1 cellular context compared by ENCODE assay signal in the genomic region with DNA sequence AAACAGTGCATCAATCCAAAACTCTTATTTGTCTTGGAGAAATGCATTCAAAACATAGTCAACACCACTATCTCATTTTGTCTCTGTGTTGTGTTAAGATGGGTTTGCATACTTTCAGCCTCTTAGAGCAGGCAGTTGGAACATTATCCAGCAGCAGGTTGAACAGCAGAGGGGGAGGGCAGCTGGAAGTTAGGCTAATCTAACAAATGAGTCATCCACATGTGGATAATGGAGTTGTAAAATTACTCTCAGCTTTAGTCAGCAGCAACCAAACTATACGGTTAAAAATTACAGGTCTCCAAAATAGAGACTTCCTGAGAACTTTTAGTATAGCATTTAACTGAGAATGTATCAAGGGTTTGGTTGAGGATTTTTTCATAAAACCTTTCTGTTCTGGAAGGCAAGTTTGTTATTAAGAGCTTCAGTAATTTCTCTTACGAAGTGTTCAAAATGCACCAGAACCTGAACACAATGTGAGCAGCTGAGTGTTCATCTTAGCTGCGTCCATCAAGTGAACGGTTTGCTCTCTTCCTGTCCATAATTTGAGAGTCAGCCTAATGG.
TF ChIP-seq lines count a peak whose summit lies in the region.

No MANE protein-coding gene starts in this region.

TF ChIP-seq in K562, 482 proteins besides CTCF, POLR2A, EP300 and RAD21 (continued from another document and continues in another):
- TF ChIP-seq, protein P1, sequence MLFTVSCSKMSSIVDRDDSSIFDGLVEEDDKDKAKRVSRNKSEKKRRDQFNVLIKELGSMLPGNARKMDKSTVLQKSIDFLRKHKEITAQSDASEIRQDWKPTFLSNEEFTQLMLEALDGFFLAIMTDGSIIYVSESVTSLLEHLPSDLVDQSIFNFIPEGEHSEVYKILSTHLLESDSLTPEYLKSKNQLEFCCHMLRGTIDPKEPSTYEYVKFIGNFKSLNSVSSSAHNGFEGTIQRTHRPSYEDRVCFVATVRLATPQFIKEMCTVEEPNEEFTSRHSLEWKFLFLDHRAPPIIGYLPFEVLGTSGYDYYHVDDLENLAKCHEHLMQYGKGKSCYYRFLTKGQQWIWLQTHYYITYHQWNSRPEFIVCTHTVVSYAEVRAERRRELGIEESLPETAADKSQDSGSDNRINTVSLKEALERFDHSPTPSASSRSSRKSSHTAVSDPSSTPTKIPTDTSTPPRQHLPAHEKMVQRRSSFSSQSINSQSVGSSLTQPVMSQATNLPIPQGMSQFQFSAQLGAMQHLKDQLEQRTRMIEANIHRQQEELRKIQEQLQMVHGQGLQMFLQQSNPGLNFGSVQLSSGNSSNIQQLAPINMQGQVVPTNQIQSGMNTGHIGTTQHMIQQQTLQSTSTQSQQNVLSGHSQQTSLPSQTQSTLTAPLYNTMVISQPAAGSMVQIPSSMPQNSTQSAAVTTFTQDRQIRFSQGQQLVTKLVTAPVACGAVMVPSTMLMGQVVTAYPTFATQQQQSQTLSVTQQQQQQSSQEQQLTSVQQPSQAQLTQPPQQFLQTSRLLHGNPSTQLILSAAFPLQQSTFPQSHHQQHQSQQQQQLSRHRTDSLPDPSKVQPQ (CRISPR knock-in tag; IDR thresholded peaks at IDR 0.05; ENCODE audit: borderline replicate concordance), result no peak
- no peak for TF ChIP-seq POLR2B (IDR thresholded peaks at IDR 0.05; ENCODE audit: low read depth, partially characterized antibody)
- TF ChIP-seq RFX1 (IDR thresholded peaks at IDR 0.05), result no peak
- TF ChIP-seq HDAC6 (IDR thresholded peaks at IDR 0.05; ENCODE audit: low read depth, low read length), result no peak
- TF ChIP-seq, protein P2, sequence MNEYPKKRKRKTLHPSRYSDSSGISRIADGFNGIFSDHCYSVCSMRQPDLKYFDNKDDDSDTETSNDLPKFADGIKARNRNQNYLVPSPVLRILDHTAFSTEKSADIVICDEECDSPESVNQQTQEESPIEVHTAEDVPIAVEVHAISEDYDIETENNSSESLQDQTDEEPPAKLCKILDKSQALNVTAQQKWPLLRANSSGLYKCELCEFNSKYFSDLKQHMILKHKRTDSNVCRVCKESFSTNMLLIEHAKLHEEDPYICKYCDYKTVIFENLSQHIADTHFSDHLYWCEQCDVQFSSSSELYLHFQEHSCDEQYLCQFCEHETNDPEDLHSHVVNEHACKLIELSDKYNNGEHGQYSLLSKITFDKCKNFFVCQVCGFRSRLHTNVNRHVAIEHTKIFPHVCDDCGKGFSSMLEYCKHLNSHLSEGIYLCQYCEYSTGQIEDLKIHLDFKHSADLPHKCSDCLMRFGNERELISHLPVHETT (CRISPR knock-in tag; conservative IDR thresholded peaks at IDR 0.05 in 1 of 2, IDR thresholded peaks at IDR 0.05 in 1 of 2), result peak in 1 of 2 experiments; percentile 24; a peak in 1 of 4 replicates
- TF ChIP-seq PHB2 (IDR thresholded peaks at IDR 0.05; ENCODE audit: low read depth), result no peak
- TF ChIP-seq CCNT2 (IDR thresholded peaks at IDR 0.05; ENCODE audit: borderline replicate concordance, extremely low read depth, insufficient read length, low read depth, low read length), result peak; percentile 56
- TF ChIP-seq, protein P3, sequence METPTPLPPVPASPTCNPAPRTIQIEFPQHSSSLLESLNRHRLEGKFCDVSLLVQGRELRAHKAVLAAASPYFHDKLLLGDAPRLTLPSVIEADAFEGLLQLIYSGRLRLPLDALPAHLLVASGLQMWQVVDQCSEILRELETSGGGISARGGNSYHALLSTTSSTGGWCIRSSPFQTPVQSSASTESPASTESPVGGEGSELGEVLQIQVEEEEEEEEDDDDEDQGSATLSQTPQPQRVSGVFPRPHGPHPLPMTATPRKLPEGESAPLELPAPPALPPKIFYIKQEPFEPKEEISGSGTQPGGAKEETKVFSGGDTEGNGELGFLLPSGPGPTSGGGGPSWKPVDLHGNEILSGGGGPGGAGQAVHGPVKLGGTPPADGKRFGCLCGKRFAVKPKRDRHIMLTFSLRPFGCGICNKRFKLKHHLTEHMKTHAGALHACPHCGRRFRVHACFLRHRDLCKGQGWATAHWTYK (CRISPR knock-in tag; IDR thresholded peaks at IDR 0.05), result no peak
- TF ChIP-seq ZNF174 (CRISPR knock-in tag; IDR thresholded peaks at IDR 0.05), result no peak
- TF ChIP-seq, protein P4, sequence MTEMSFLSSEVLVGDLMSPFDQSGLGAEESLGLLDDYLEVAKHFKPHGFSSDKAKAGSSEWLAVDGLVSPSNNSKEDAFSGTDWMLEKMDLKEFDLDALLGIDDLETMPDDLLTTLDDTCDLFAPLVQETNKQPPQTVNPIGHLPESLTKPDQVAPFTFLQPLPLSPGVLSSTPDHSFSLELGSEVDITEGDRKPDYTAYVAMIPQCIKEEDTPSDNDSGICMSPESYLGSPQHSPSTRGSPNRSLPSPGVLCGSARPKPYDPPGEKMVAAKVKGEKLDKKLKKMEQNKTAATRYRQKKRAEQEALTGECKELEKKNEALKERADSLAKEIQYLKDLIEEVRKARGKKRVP (CRISPR knock-in tag; IDR thresholded peaks at IDR 0.05), result no peak
- TF ChIP-seq TCFL5 (CRISPR knock-in tag; conservative IDR thresholded peaks at IDR 0.05), result no peak
- peak; percentile 49; the same call in 1 of the 2 replicates for TF ChIP-seq MYNN (IDR thresholded peaks at IDR 0.05)
- no peak for TF ChIP-seq MYNN (CRISPR knock-in tag; IDR thresholded peaks at IDR 0.05)
- TF ChIP-seq ZNF324 (CRISPR knock-in tag; IDR thresholded peaks at IDR 0.05), result no peak
- TF ChIP-seq E2F3 (CRISPR knock-in tag; IDR thresholded peaks at IDR 0.05), result no peak
- no peak for TF ChIP-seq SNRNP70 (optimal IDR thresholded peaks at IDR 0.05; ENCODE audit: low read depth, low read length)
- TF ChIP-seq PHTF2 (CRISPR knock-in tag; IDR thresholded peaks at IDR 0.05), result no peak
- peak; percentile 27 for TF ChIP-seq HDAC3 (IDR thresholded peaks at IDR 0.05; ENCODE audit: borderline replicate concordance, partially characterized antibody)
- TF ChIP-seq, protein P5, sequence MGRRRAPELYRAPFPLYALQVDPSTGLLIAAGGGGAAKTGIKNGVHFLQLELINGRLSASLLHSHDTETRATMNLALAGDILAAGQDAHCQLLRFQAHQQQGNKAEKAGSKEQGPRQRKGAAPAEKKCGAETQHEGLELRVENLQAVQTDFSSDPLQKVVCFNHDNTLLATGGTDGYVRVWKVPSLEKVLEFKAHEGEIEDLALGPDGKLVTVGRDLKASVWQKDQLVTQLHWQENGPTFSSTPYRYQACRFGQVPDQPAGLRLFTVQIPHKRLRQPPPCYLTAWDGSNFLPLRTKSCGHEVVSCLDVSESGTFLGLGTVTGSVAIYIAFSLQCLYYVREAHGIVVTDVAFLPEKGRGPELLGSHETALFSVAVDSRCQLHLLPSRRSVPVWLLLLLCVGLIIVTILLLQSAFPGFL (CRISPR knock-in tag; IDR thresholded peaks at IDR 0.05), result no peak
- TF ChIP-seq, protein P6, sequence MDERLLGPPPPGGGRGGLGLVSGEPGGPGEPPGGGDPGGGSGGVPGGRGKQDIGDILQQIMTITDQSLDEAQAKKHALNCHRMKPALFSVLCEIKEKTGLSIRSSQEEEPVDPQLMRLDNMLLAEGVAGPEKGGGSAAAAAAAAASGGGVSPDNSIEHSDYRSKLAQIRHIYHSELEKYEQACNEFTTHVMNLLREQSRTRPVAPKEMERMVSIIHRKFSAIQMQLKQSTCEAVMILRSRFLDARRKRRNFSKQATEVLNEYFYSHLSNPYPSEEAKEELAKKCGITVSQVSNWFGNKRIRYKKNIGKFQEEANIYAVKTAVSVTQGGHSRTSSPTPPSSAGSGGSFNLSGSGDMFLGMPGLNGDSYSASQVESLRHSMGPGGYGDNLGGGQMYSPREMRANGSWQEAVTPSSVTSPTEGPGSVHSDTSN (CRISPR knock-in tag; IDR thresholded peaks at IDR 0.05; ENCODE audit: low read depth), result no peak
- TF ChIP-seq, protein P6 (tag; conservative IDR thresholded peaks at IDR 0.05; ENCODE audit: low read depth), result no peak
- TF ChIP-seq, protein P7, sequence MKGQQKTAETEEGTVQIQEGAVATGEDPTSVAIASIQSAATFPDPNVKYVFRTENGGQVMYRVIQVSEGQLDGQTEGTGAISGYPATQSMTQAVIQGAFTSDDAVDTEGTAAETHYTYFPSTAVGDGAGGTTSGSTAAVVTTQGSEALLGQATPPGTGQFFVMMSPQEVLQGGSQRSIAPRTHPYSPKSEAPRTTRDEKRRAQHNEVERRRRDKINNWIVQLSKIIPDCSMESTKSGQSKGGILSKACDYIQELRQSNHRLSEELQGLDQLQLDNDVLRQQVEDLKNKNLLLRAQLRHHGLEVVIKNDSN (CRISPR knock-in tag; IDR thresholded peaks at IDR 0.05), result no peak
- TF ChIP-seq HDAC2 (IDR thresholded peaks at IDR 0.05), result peak; percentile 37; the same call in 1 of the 2 replicates
- no peak for TF ChIP-seq ZNF274 (IDR thresholded peaks at IDR 0.05; ENCODE audit: borderline replicate concordance, low read depth, low read length)
- TF ChIP-seq KHSRP (IDR thresholded peaks at IDR 0.05), result no peak
- TF ChIP-seq CBFA2T3 (IDR thresholded peaks at IDR 0.05), result peak; percentile 87
- 0 out of 2 replicates have a peak, but pooled peaks have one; percentile 6 for TF ChIP-seq MIER1 (IDR thresholded peaks at IDR 0.05; ENCODE audit: low read depth)
- TF ChIP-seq, protein P8, sequence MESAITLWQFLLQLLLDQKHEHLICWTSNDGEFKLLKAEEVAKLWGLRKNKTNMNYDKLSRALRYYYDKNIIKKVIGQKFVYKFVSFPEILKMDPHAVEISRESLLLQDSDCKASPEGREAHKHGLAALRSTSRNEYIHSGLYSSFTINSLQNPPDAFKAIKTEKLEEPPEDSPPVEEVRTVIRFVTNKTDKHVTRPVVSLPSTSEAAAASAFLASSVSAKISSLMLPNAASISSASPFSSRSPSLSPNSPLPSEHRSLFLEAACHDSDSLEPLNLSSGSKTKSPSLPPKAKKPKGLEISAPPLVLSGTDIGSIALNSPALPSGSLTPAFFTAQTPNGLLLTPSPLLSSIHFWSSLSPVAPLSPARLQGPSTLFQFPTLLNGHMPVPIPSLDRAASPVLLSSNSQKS (CRISPR knock-in tag; IDR thresholded peaks at IDR 0.05), result no peak
- no peak for TF ChIP-seq PCBP1 (IDR thresholded peaks at IDR 0.05; ENCODE audit: low read depth, low read length, poor library complexity, severe bottlenecking)
- TF ChIP-seq POLR2AphosphoS5 (IDR thresholded peaks at IDR 0.05; ENCODE audit: control insufficient read depth, insufficient read depth, low read depth, low read length), result peak; percentile 71; the same call in 1 of the 2 replicates
- no peak for TF ChIP-seq ZNF12 (CRISPR knock-in tag; IDR thresholded peaks at IDR 0.05)
- TF ChIP-seq, protein P9, sequence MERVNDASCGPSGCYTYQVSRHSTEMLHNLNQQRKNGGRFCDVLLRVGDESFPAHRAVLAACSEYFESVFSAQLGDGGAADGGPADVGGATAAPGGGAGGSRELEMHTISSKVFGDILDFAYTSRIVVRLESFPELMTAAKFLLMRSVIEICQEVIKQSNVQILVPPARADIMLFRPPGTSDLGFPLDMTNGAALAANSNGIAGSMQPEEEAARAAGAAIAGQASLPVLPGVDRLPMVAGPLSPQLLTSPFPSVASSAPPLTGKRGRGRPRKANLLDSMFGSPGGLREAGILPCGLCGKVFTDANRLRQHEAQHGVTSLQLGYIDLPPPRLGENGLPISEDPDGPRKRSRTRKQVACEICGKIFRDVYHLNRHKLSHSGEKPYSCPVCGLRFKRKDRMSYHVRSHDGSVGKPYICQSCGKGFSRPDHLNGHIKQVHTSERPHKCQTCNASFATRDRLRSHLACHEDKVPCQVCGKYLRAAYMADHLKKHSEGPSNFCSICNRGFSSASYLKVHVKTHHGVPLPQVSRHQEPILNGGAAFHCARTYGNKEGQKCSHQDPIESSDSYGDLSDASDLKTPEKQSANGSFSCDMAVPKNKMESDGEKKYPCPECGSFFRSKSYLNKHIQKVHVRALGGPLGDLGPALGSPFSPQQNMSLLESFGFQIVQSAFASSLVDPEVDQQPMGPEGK (CRISPR knock-in tag; IDR thresholded peaks at IDR 0.05; ENCODE audit: borderline replicate concordance), result no peak
- no peak for TF ChIP-seq ZNF717 (CRISPR knock-in tag; IDR thresholded peaks at IDR 0.05)
- no peak for TF ChIP-seq ZNF184 (CRISPR knock-in tag; IDR thresholded peaks at IDR 0.05)
- no peak for TF ChIP-seq KLF10 (CRISPR knock-in tag; IDR thresholded peaks at IDR 0.05)
- TF ChIP-seq, protein P10, sequence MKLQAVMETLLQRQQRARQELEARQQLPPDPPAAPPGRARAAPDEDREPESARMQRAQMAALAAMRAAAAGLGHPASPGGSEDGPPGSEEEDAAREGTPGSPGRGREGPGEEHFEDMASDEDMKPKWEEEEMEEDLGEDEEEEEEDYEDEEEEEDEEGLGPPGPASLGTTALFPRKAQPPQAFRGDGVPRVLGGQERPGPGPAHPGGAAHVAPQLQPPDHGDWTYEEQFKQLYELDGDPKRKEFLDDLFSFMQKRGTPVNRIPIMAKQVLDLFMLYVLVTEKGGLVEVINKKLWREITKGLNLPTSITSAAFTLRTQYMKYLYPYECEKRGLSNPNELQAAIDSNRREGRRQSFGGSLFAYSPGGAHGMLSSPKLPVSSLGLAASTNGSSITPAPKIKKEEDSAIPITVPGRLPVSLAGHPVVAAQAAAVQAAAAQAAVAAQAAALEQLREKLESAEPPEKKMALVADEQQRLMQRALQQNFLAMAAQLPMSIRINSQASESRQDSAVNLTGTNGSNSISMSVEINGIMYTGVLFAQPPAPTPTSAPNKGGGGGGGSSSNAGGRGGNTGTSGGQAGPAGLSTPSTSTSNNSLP (IDR thresholded peaks at IDR 0.05; ENCODE audit: borderline replicate concordance, low read depth, low read length), result peak; percentile 79; the same call in 1 of the 2 replicates
- no peak for TF ChIP-seq EZH2 (IDR thresholded peaks at IDR 0.05; ENCODE audit: borderline replicate concordance, low read depth, low read length)
- TF ChIP-seq MYBL2 (IDR thresholded peaks at IDR 0.05; ENCODE audit: low read depth), result no peak
- TF ChIP-seq MYBL2 (CRISPR knock-in tag; IDR thresholded peaks at IDR 0.05; ENCODE audit: borderline replicate concordance), result no peak
- no peak for TF ChIP-seq MXI1 (IDR thresholded peaks at IDR 0.05; ENCODE audit: low read depth, low read length)
- TF ChIP-seq FOXM1 (IDR thresholded peaks at IDR 0.05; ENCODE audit: low read depth), result peak; percentile 56
- no peak for TF ChIP-seq FOXM1 (CRISPR knock-in tag; IDR thresholded peaks at IDR 0.05; ENCODE audit: low read depth)
- no peak for TF ChIP-seq ZNF445 (CRISPR knock-in tag; IDR thresholded peaks at IDR 0.05; ENCODE audit: low read depth)
- TF ChIP-seq ZNF707 (CRISPR knock-in tag; conservative IDR thresholded peaks at IDR 0.05), result no peak
- TF ChIP-seq ZNF644 (tag; IDR thresholded peaks at IDR 0.05; ENCODE audit: low read depth), result 0 out of 2 replicates have a peak, but pooled peaks have one; percentile 21
